Comparison of ENCODE assay signal across 35 cellular contexts in genomic region chrX:140608111-140608510, GRCh38.
"Had no signal": no experiment of that assay in that cellular context is flagged by ENCODE, and none has a peak within 500 bp of the region (broad histone marks: within the 10 kb centered on the region; RNA-seq: fewer than 3 reads in every experiment).

No MANE protein-coding gene starts in this region.

- H3K4me1 ChIP-seq: adrenal gland, body of pancreas, esophagus muscularis mucosa, foreskin keratinocyte, gastrocnemius medialis had no signal

- H3K27me3 Mint-ChIP-seq: activated CD4-positive, alpha-beta memory T cell treated with anti-CD3 and anti-CD28 coated beads for 36 hours; activated CD4-positive, alpha-beta T cell treated with anti-CD3 and anti-CD28 coated beads for 36 hours; activated CD4-positive, alpha-beta T cell treated with anti-CD3 and anti-CD28 coated beads, Interleukin-2, amount 10 ng/mL, durations not matched to agents 24 days and 14 days; activated CD8-positive, alpha-beta memory T cell treated with anti-CD3 and anti-CD28 coated beads, Interleukin-2, amount 10 ng/mL, durations not matched to agents 7 days and 5 days; activated naive CD4-positive, alpha-beta T cell treated with anti-CD3 and anti-CD28 coated beads, Interleukin-2, amount 50 U/mL, for 24 hours; activated naive CD8-positive, alpha-beta T cell treated with anti-CD3 and anti-CD28 coated beads for 36 hours; activated naive CD8-positive, alpha-beta T cell treated with anti-CD3 and anti-CD28 coated beads, Interleukin-2, amount 50 U/mL, for 24 hours; effector memory CD8-positive, alpha-beta T cell; T-helper 17 cell had no signal

- H3K4me1 Mint-ChIP-seq: activated CD4-positive, alpha-beta T cell treated with anti-CD3 and anti-CD28 coated beads for 36 hours; activated CD4-positive, alpha-beta T cell treated with anti-CD3 and anti-CD28 coated beads, Interleukin-2, amount 10 ng/mL, durations not matched to agents 24 days and 14 days; activated CD8-positive, alpha-beta memory T cell treated with anti-CD3 and anti-CD28 coated beads, Interleukin-2, amount 10 ng/mL, durations not matched to agents 7 days and 5 days; activated naive CD4-positive, alpha-beta T cell treated with anti-CD3 and anti-CD28 coated beads, Interleukin-2, amount 50 U/mL, for 24 hours; activated naive CD8-positive, alpha-beta T cell treated with anti-CD3 and anti-CD28 coated beads for 36 hours; activated naive CD8-positive, alpha-beta T cell treated with anti-CD3 and anti-CD28 coated beads, Interleukin-2, amount 50 U/mL, for 24 hours; T-helper 17 cell had no signal

- H3K27ac Mint-ChIP-seq: activated CD4-positive, alpha-beta memory T cell treated with anti-CD3 and anti-CD28 coated beads for 36 hours; activated CD4-positive, alpha-beta T cell treated with anti-CD3 and anti-CD28 coated beads for 36 hours; activated CD4-positive, alpha-beta T cell treated with anti-CD3 and anti-CD28 coated beads, Interleukin-2, amount 10 ng/mL, durations not matched to agents 24 days and 14 days; activated CD8-positive, alpha-beta memory T cell treated with anti-CD3 and anti-CD28 coated beads, Interleukin-2, amount 10 ng/mL, durations not matched to agents 7 days and 5 days; activated CD8-positive, alpha-beta T cell treated with anti-CD3 and anti-CD28 coated beads, Interleukin-2, amount 10 ng/mL, durations not matched to agents 7 days and 5 days; activated naive CD4-positive, alpha-beta T cell treated with anti-CD3 and anti-CD28 coated beads for 36 hours; activated naive CD4-positive, alpha-beta T cell treated with anti-CD3 and anti-CD28 coated beads, Interleukin-2, amount 50 U/mL, for 24 hours; activated naive CD8-positive, alpha-beta T cell treated with anti-CD3 and anti-CD28 coated beads for 36 hours; activated naive CD8-positive, alpha-beta T cell treated with anti-CD3 and anti-CD28 coated beads, Interleukin-2, amount 50 U/mL, for 24 hours; activated T-helper 1 cell treated with anti-CD3 and anti-CD28 coated beads, Interleukin-12 subunit alpha, Interleukin-12 subunit beta, Interleukin-2, Interleukin-4 antibody, amounts not matched to agents 30 ng/mL and 10 ng/mL and 1 ng/mL, durations not matched to agents 14 hours and 24 hours and 36 hours; activated T-helper 2 cell treated with anti-CD3 and anti-CD28 coated beads, Interferon-gamma antibody, Interleukin-2, Interleukin-4, amounts not matched to agents 10 μg/mL and 5 μg/mL and 100 μg/mL, durations not matched to agents 14 hours and 24 hours and 36 hours; effector memory CD8-positive, alpha-beta T cell; T-helper 17 cell; T-helper 2 cell treated with Interferon-gamma antibody and Interleukin-4, amounts not matched to agents 5 μg/mL and 100 μg/mL, for 36 hours had no signal

- DNase-seq: activated CD4-positive, alpha-beta memory T cell treated with anti-CD3 and anti-CD28 coated beads for 36 hours; activated CD4-positive, alpha-beta T cell treated with anti-CD3 and anti-CD28 coated beads for 36 hours; activated CD4-positive, alpha-beta T cell treated with anti-CD3 and anti-CD28 coated beads, Interleukin-2, amount 10 ng/mL, durations not matched to agents 24 days and 14 days; activated CD4-positive, CD25-positive, alpha-beta regulatory T cell; activated CD4-positive, CD25-positive, alpha-beta regulatory T cell treated with anti-CD3 and anti-CD28 coated beads, Interleukin-2, amount 50 U/mL, for 72 hours; activated CD8-positive, alpha-beta memory T cell treated with anti-CD3 and anti-CD28 coated beads, Interleukin-2, amount 10 ng/mL, durations not matched to agents 7 days and 5 days; activated CD8-positive, alpha-beta memory T cell treated with anti-CD3 and anti-CD28 coated beads, Interleukin-2, amount 50 U/mL, for 4 hours; activated CD8-positive, alpha-beta T cell treated with anti-CD3 and anti-CD28 coated beads, Interleukin-2, amount 10 ng/mL, durations not matched to agents 7 days and 5 days; activated effector memory CD4-positive, alpha-beta T cell treated with anti-CD3 and anti-CD28 coated beads, Interleukin-2, amount 50 U/mL, for 16 hours; activated naive CD4-positive, alpha-beta T cell treated with anti-CD3 and anti-CD28 coated beads for 36 hours; activated naive CD8-positive, alpha-beta T cell treated with anti-CD3 and anti-CD28 coated beads for 36 hours; activated naive CD8-positive, alpha-beta T cell treated with anti-CD3 and anti-CD28 coated beads, Interleukin-2, amount 50 U/mL, for 24 hours; activated T-cell treated with anti-CD3 and anti-CD28 coated beads, Interleukin-2, amount 50 U/mL, for 1 hour; activated T-cell treated with anti-CD3 and anti-CD28 coated beads, Interleukin-2, amount 50 U/mL, for 48 hours; adrenal gland; amygdala; aorta; body of pancreas; caudate nucleus; cortex of kidney; dermis blood vessel endothelial cell; effector CD4-positive, alpha-beta T cell; effector memory CD8-positive, alpha-beta T cell; erythroblast; foreskin keratinocyte; gastrocnemius medialis; T-helper 1 cell; T-helper 17 cell; T1000; WERI-Rb-1 had no signal

- H3K4me3 ChIP-seq: adrenal gland, body of pancreas, esophagus muscularis mucosa, gastrocnemius medialis had no signal

- H3K4me3 Mint-ChIP-seq: activated CD4-positive, alpha-beta memory T cell treated with anti-CD3 and anti-CD28 coated beads for 36 hours; activated CD4-positive, alpha-beta T cell treated with anti-CD3 and anti-CD28 coated beads for 36 hours; activated CD4-positive, alpha-beta T cell treated with anti-CD3 and anti-CD28 coated beads, Interleukin-2, amount 10 ng/mL, durations not matched to agents 24 days and 14 days; activated CD8-positive, alpha-beta memory T cell treated with anti-CD3 and anti-CD28 coated beads, Interleukin-2, amount 10 ng/mL, durations not matched to agents 7 days and 5 days; activated CD8-positive, alpha-beta T cell treated with anti-CD3 and anti-CD28 coated beads, Interleukin-2, amount 10 ng/mL, durations not matched to agents 7 days and 5 days; activated naive CD4-positive, alpha-beta T cell treated with anti-CD3 and anti-CD28 coated beads for 36 hours; activated naive CD4-positive, alpha-beta T cell treated with anti-CD3 and anti-CD28 coated beads, Interleukin-2, amount 50 U/mL, for 24 hours; activated naive CD8-positive, alpha-beta T cell treated with anti-CD3 and anti-CD28 coated beads for 36 hours; activated naive CD8-positive, alpha-beta T cell treated with anti-CD3 and anti-CD28 coated beads, Interleukin-2, amount 50 U/mL, for 24 hours; activated T-helper 1 cell treated with anti-CD3 and anti-CD28 coated beads, Interleukin-12 subunit alpha, Interleukin-12 subunit beta, Interleukin-2, Interleukin-4 antibody, amounts not matched to agents 30 ng/mL and 10 ng/mL and 1 ng/mL, durations not matched to agents 14 hours and 24 hours and 36 hours; effector memory CD8-positive, alpha-beta T cell; T-helper 17 cell; T-helper 2 cell treated with Interferon-gamma antibody and Interleukin-4, amounts not matched to agents 5 μg/mL and 100 μg/mL, for 36 hours had no signal

- H3K36me3 ChIP-seq: adrenal gland, esophagus muscularis mucosa, gastrocnemius medialis, WERI-Rb-1 had no signal

- H3K27ac ChIP-seq: adrenal gland, body of pancreas, esophagus muscularis mucosa, foreskin keratinocyte, gastrocnemius medialis, WERI-Rb-1 had no signal

- H3K27me3 ChIP-seq: adrenal gland, body of pancreas, esophagus muscularis mucosa, foreskin keratinocyte, gastrocnemius medialis had no signal

- ATAC-seq: activated CD4-positive, alpha-beta T cell treated with anti-CD3 and anti-CD28 coated beads for 36 hours; activated CD8-positive, alpha-beta memory T cell treated with anti-CD3 and anti-CD28 coated beads, Interleukin-2, amount 10 ng/mL, durations not matched to agents 7 days and 5 days; activated CD8-positive, alpha-beta T cell treated with anti-CD3 and anti-CD28 coated beads, Interleukin-2, amount 10 ng/mL, durations not matched to agents 7 days and 5 days; activated naive CD8-positive, alpha-beta T cell treated with anti-CD3 and anti-CD28 coated beads, Interleukin-2, amount 50 U/mL, for 24 hours; body of pancreas; effector memory CD8-positive, alpha-beta T cell; foreskin keratinocyte; gastrocnemius medialis; T-helper 17 cell had no signal

- H3K9me3 Mint-ChIP-seq: activated CD4-positive, alpha-beta memory T cell treated with anti-CD3 and anti-CD28 coated beads for 36 hours; activated CD4-positive, alpha-beta T cell treated with anti-CD3 and anti-CD28 coated beads, Interleukin-2, amount 10 ng/mL, durations not matched to agents 24 days and 14 days; activated naive CD4-positive, alpha-beta T cell treated with anti-CD3 and anti-CD28 coated beads for 36 hours; activated naive CD4-positive, alpha-beta T cell treated with anti-CD3 and anti-CD28 coated beads, Interleukin-2, amount 50 U/mL, for 24 hours; activated naive CD8-positive, alpha-beta T cell treated with anti-CD3 and anti-CD28 coated beads, Interleukin-2, amount 50 U/mL, for 24 hours; activated T-helper 1 cell treated with anti-CD3 and anti-CD28 coated beads, Interleukin-12 subunit alpha, Interleukin-12 subunit beta, Interleukin-2, Interleukin-4 antibody, amounts not matched to agents 30 ng/mL and 10 ng/mL and 1 ng/mL, durations not matched to agents 14 hours and 24 hours and 36 hours; activated T-helper 2 cell treated with anti-CD3 and anti-CD28 coated beads, Interferon-gamma antibody, Interleukin-2, Interleukin-4, amounts not matched to agents 10 μg/mL and 5 μg/mL and 100 μg/mL, durations not matched to agents 14 hours and 24 hours and 36 hours; T-helper 2 cell treated with Interferon-gamma antibody and Interleukin-4, amounts not matched to agents 5 μg/mL and 100 μg/mL, for 36 hours had no signal

- H3K36me3 Mint-ChIP-seq: activated CD4-positive, alpha-beta memory T cell treated with anti-CD3 and anti-CD28 coated beads for 36 hours; activated CD8-positive, alpha-beta memory T cell treated with anti-CD3 and anti-CD28 coated beads, Interleukin-2, amount 10 ng/mL, durations not matched to agents 7 days and 5 days; activated naive CD4-positive, alpha-beta T cell treated with anti-CD3 and anti-CD28 coated beads, Interleukin-2, amount 50 U/mL, for 24 hours; activated naive CD8-positive, alpha-beta T cell treated with anti-CD3 and anti-CD28 coated beads for 36 hours had no signal

- H3K9me3 ChIP-seq: adrenal gland, body of pancreas, esophagus muscularis mucosa, gastrocnemius medialis had no signal
